13 cellular contexts compared by ENCODE assay signal in the genomic region with DNA sequence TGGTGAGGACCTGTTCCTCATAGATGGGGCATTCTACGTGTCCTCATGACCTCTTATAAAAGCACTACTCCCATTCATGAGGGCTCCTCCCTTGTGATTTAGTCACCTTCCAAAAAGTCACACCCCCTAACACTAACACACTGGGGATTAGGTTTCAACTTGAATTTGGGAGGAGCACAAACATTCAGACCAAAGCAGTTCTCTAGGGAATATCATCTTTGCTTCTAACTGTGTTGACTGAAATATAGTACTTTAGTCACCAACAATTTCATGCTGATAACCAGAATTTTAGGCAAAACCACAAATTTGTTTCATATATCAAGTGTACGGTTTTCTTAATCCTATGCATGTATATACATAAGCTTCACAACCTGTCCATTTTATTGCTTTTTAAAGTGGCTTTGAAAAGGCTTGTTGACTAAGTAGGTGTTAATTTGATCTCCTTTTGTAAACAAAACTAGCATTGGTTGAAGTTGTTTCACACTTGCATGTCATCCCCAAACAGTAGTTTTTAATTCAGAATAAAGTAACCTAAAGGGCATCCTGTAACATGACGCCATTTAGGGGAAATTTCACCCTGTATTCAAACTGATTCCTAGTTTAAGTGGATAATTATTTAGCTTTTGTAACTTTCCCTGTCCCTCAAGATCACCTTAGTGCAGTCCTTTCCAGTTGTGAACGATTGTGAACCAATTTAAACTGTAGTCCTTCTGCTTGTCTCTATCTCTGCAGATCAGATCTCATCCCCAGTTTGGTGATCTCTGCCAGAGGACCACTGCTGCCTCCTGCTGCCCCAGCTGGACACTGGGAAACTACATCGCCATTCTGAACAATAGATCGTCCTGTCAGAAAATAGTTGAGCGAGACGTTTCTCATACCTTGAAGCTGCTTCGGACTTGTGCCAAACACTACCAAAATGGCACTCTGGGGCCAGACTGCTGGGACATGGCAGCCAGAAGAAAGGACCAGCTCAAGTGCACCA.
A peak's percentile ranks its signal among the peaks of the same experiment; 100 is the strongest.
DNase-seq lines count a peak whose midpoint lies in the region; ATAC-seq, FAIRE-seq and TF ChIP-seq lines count a peak whose summit lies in the region.
"Had no signal": no experiment of that assay in that cellular context is flagged by ENCODE, and none has a peak within 500 bp of the region (broad histone marks: within the 10 kb centered on the region; RNA-seq: fewer than 3 reads in every experiment).

No MANE protein-coding gene starts in this region.

- TF ChIP-seq RAD21 in A549 (conservative IDR thresholded peaks at IDR 0.05 in 1 of 2, IDR thresholded peaks at IDR 0.05 in 1 of 2): peak in 1 of 2 experiments; percentile 34; a peak in 3 of 5 replicates

- H3K4me2 ChIP-seq in A549: peak overlapping the region; percentile 8; the same call in 1 of the 3 replicates
- no peak overlapping the region for H3K4me2 ChIP-seq in fibroblast of lung (ENCODE audit: extremely low read depth, insufficient read depth, low read length)

- H3K4me1 ChIP-seq in A549 (peaks cover 16% of the 10 kb centered on the region), SJCRH30 (peaks cover 25% of the 10 kb centered on the region), fibroblast of lung (ENCODE audit: control insufficient read depth, extremely low read depth, insufficient read depth, low read length) (no peaks in the 10 kb centered on the region)

- H3K79me2 ChIP-seq in fibroblast of lung (ENCODE audit: control insufficient read depth, insufficient read depth, low read length): no peaks in the 10 kb centered on the region

- FAIRE-seq in A549 (lab: Jason Lieb, UNC): no peak
- FAIRE-seq: GM12878, RCC 7860 had no signal

- H3K9me3 ChIP-seq in A549 (no peaks in the 10 kb centered on the region), SJCRH30 (replicated peaks) (no peaks in the 10 kb centered on the region), fibroblast of lung (ENCODE audit: control insufficient read depth, insufficient read depth, low read depth, low read length) (no peaks in the 10 kb centered on the region)

- WGBS in A549 (ENCODE audit: missing lambda C conversion rate): 80% methylated on average over 9 of the region's 9 CpGs

- H3K27me3 ChIP-seq in SJCRH30: no peaks in the 10 kb centered on the region
- no peaks in the 10 kb centered on the region for H3K27me3 ChIP-seq in fibroblast of lung (ENCODE audit: control insufficient read depth, insufficient read depth, low read length)

- H3K4me3 ChIP-seq in A549 (no peak overlapping the region), HFF-Myc (replicated peaks; ENCODE audit: low read depth, low read length) (no peak overlapping the region), SJCRH30 (no peak overlapping the region), fibroblast of lung (replicated peaks in 1 of 4; ENCODE audit: control extremely low read depth in 1 of 4, insufficient read depth in 1 of 4, low read depth in 3 of 4, low read length in 4 of 4) (no peak overlapping the region)
- H3K4me3 ChIP-seq: GM12878 had no signal

- CTCF ChIA-PET in A549 (lab: Yijun Ruan, JAX): interaction anchor here (0.8 to 1.3 kb wide), 3 partner anchors 9 to 209 kb away, joined by 3 read pairs; no protein-coding TSS in a partner anchor

- POLR2A ChIA-PET in A549 (lab: Yijun Ruan, JAX): no interaction called here

- no peaks in the 10 kb centered on the region for H4K20me1 ChIP-seq in fibroblast of lung (ENCODE audit: control insufficient read depth, extremely low read depth, insufficient read depth, low read length)

- no peak overlapping the region for H2AFZ ChIP-seq in fibroblast of lung (ENCODE audit: low read length)

- peak in 1 of 2 experiments; percentile 9 for DNase-seq in A549 (ENCODE audit: low read depth in 1 of 2, low spot score in 1 of 2)
- DNase-seq in HFF-Myc (ENCODE audit: extremely low read depth, low read depth): no peak
- DNase-seq in SJCRH30: peak; percentile 44 to 82
- peak in 1 of 2 donors; percentile 26 for DNase-seq in fibroblast of lung (ENCODE audit: low read depth in 2 of 2)
- DNase-seq in 8988T: no peak
- DNase-seq: activated B cell treated with CpG ODN at 0.5 μM for 24 hours; activated effector memory CD4-positive, alpha-beta T cell treated with anti-CD3 and anti-CD28 coated beads, Interleukin-2, amount 50 U/mL, for 16 hours; left cardiac atrium had no signal

- no peak overlapping the region for H3K27ac ChIP-seq in A549
- H3K27ac ChIP-seq in SJCRH30: no peak overlapping the region
- H3K27ac ChIP-seq in fibroblast of lung (ENCODE audit: insufficient read depth, low read length): no peak overlapping the region

- TF ChIP-seq EP300 in A549 (IDR thresholded peaks at IDR 0.05): no peak

- H3K9ac ChIP-seq in fibroblast of lung (ENCODE audit: insufficient read depth, low read length): no peak overlapping the region

- TF ChIP-seq CTCF in A549 (IDR thresholded peaks at IDR 0.05): 0 out of 3 replicates have a peak, but pooled peaks have one; percentile 16
- TF ChIP-seq CTCF in HFF-Myc (IDR thresholded peaks at IDR 0.05; ENCODE audit: low read depth, low read length, missing control alignments): peak; percentile 26
- peak; percentile 11 to 44 for TF ChIP-seq CTCF in fibroblast of lung (conservative IDR thresholded peaks at IDR 0.05 in 1 of 2, IDR thresholded peaks at IDR 0.05 in 1 of 2; ENCODE audit: low read depth in 1 of 2, low read length in 2 of 2)

- peaks cover 55% of the 10 kb centered on the region for H3K36me3 ChIP-seq in SJCRH30
- no peaks in the 10 kb centered on the region for H3K36me3 ChIP-seq in fibroblast of lung (ENCODE audit: control insufficient read depth, insufficient read depth, low read length)

- TF ChIP-seq POLR2A in A549 (IDR thresholded peaks at IDR 0.05; ENCODE audit: low read length): no peak

- ATAC-seq in A549: peak in 1 of 2 experiments; percentile 54; a peak in 1 of 6 replicates
- ATAC-seq in HG03442 (IDR thresholded peaks at IDR 0.05; ENCODE audit: unreplicated experiment): no peak
- no peak for ATAC-seq in GM19463 (IDR thresholded peaks at IDR 0.05; ENCODE audit: unreplicated experiment)
- ATAC-seq in GM21360 (IDR thresholded peaks at IDR 0.05; ENCODE audit: unreplicated experiment): no peak
- ATAC-seq: GM12878 had no signal

TF ChIP-seq in A549, 52 proteins besides CTCF, POLR2A, EP300 and RAD21:
- TF ChIP-seq NR3C1 (IDR thresholded peaks at IDR 0.05) (no peak), FOXS1 (CRISPR knock-in tag; IDR thresholded peaks at IDR 0.05) (no peak), ZC3H11A (IDR thresholded peaks at IDR 0.05) (no peak), TFCP2L1 (CRISPR knock-in tag; IDR thresholded peaks at IDR 0.05) (no peak), RCOR1 (IDR thresholded peaks at IDR 0.05; ENCODE audit: low read depth, low read length) (no peak), CEBPB (IDR thresholded peaks at IDR 0.05) (no peak), RNF2 (IDR thresholded peaks at IDR 0.05; ENCODE audit: borderline replicate concordance, low read depth) (no peak), RFX5 (IDR thresholded peaks at IDR 0.05) (no peak), EHMT2 (IDR thresholded peaks at IDR 0.05; ENCODE audit: low read depth) (no peak)
- TF ChIP-seq, protein P1, sequence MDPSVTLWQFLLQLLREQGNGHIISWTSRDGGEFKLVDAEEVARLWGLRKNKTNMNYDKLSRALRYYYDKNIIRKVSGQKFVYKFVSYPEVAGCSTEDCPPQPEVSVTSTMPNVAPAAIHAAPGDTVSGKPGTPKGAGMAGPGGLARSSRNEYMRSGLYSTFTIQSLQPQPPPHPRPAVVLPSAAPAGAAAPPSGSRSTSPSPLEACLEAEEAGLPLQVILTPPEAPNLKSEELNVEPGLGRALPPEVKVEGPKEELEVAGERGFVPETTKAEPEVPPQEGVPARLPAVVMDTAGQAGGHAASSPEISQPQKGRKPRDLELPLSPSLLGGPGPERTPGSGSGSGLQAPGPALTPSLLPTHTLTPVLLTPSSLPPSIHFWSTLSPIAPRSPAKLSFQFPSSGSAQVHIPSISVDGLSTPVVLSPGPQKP (IDR thresholded peaks at IDR 0.05; ENCODE audit: low read depth, low read length): no peak
- TF ChIP-seq, protein P2, sequence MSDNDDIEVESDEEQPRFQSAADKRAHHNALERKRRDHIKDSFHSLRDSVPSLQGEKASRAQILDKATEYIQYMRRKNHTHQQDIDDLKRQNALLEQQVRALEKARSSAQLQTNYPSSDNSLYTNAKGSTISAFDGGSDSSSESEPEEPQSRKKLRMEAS (IDR thresholded peaks at IDR 0.05): no peak

Comparison
In these comparisons a context has a peak if more than half of its experiments do, and no peak if none do; other contexts are left out.
1. DNase-seq: peak in SJCRH30 (2 of 2); none in HFF-Myc (single experiment) and 8988T (single experiment).
2. Peak in every context shown above with its lines, with median percentiles within 50 percentile points of each other: CTCF ChIP-seq.